7 cellular contexts compared by ENCODE assay signal in genomic region chr2:103638978-103639377, GRCh38.
"Had no signal": no experiment of that assay in that cellular context is flagged by ENCODE, and none has a peak within 500 bp of the region (broad histone marks: within the 10 kb centered on the region; RNA-seq: fewer than 3 reads in every experiment).

No MANE protein-coding gene starts in this region.

- DNase-seq: GDM1, GF-D8 had no signal

- FAIRE-seq: G401.6, GM12891, GM12892, GM18507, GM19239 had no signal
